In genomic region chr2:218418717-218419458, GRCh38 we compare ENCODE assay signal across 16 cellular contexts. TPM values are rescaled to one million over a fixed set of nuclear protein-coding genes. Genes with fewer than 3 reads are reported as not detected.
DNase-seq lines count a peak whose midpoint lies in the region; ATAC-seq and TF ChIP-seq lines count a peak whose summit lies in the region.
"Had no signal": no experiment of that assay in that cellular context is flagged by ENCODE, and none has a peak within 500 bp of the region (broad histone marks: within the 10 kb centered on the region; RNA-seq: fewer than 3 reads in every experiment).

TSS of gene VIL1 (plus strand) at chr2:218419123. CDS start at chr2:218423779, 4,656 bp downstream.

- in situ Hi-C loops in transverse colon (cut with MboI; ENCODE audit: low pct_ligation_motif_present in 1 of 4, low pct_unique_long_range_greater_than_20kb in 1 of 4, low sequenced_read_pairs in 3 of 4), result loop anchor here in 2 of 4 donors (10.0 kb wide), 1 partner anchor 46 kb away; no protein-coding TSS in a partner anchor

- TF ChIP-seq CTCF in transverse colon (IDR thresholded peaks at IDR 0.05), result no peak

- no peak for TF ChIP-seq EP300 in transverse colon (IDR thresholded peaks at IDR 0.05; ENCODE audit: low read depth)

- TF ChIP-seq POLR2A in transverse colon (IDR thresholded peaks at IDR 0.05), result peak; percentile 88

- no peaks in the 10 kb centered on the region for H3K9me3 ChIP-seq in transverse colon
- H3K9me3 ChIP-seq: tibial nerve had no signal

- 77 to 90% methylated on average over 2 to 8 of the region's 9 CpGs for WGBS in transverse colon (ENCODE audit: low coverage in 1 of 2), 2 donors

- peak within 1 kb of the TSS; percentile 77 to 88 (median 80) for H3K27ac ChIP-seq in transverse colon

- peak within 1 kb of the TSS in 3 of 4 donors; percentile 30 to 55 (median 44) for H3K4me3 ChIP-seq in transverse colon

- H3K36me3 ChIP-seq in transverse colon, result no peaks in the 10 kb centered on the region
- H3K36me3 ChIP-seq: tibial nerve had no signal

- peaks cover 4 to 19% (median 13%) of the 10 kb centered on the region in 4 donors for H3K4me1 ChIP-seq in transverse colon
- H3K4me1 ChIP-seq: tibial nerve had no signal

- H3K27me3 ChIP-seq in transverse colon, result no peaks in the 10 kb centered on the region
- H3K27me3 ChIP-seq: tibial nerve had no signal

- DNase-seq in NCI-H1105 treated with DMSO at 0.1 percent for 48 hours (lab: John Stamatoyannopoulos, UW) (peak; percentile 27), NCI-H1105 (lab: John Stamatoyannopoulos, UW) (no peak), NCI-H526 (lab: John Stamatoyannopoulos, UW) (peak; percentile 92 to 98), left colon (peak; percentile 94 to 96), transverse colon (peak; percentile 93), GOT3 (lab: John Stamatoyannopoulos, UW) (no peak)
- DNase-seq: 8988T; activated CD4-positive, alpha-beta T cell treated with anti-CD3 and anti-CD28 coated beads, Interleukin-2, amount 50 U/mL, for 4 hours; activated T-cell treated with anti-CD3 and anti-CD28 coated beads, Interleukin-2, amount 50 U/mL, for 48 hours; NCI-H1930 had no signal

- ATAC-seq in left colon, result peak; percentile 92
- no peak for ATAC-seq in GM18519 (IDR thresholded peaks at IDR 0.05; ENCODE audit: low FRiP score, unreplicated experiment)
- no peak for ATAC-seq in HG02610 (IDR thresholded peaks at IDR 0.05; ENCODE audit: unreplicated experiment)

- intact Hi-C loops in left colon (cut with DNase I, micrococcal nuclease), result loop anchor here in 1 of 2 donors (10.0 kb wide), 1 partner anchor 46 kb away; no protein-coding TSS in a partner anchor
- intact Hi-C loops in transverse colon (cut with DNase I; ENCODE audit: low total_unique reads), result no loop called here

RNA-seq across cellular contexts. Expression of gene VIL1, which starts in this region (rescaled TPM):
- 100 to 1,000 TPM; 441 to 488 TPM for total RNA-seq in left colon
- total RNA-seq in transverse colon, result 100 to 1,000 TPM; 177 to 541 (median 285) TPM
- total RNA-seq: epithelial cell of proximal tubule, G401, kidney epithelial cell, tibial nerve had no signal

Comparison
In these comparisons a context has a peak if more than half of its experiments do, and no peak if none do; other contexts are left out.
1. DNase-seq: peak in NCI-H1105 treated with DMSO at 0.1 percent for 48 hours (single experiment), NCI-H526 (2 of 2), left colon (2 of 2) and transverse colon (single experiment); none in NCI-H1105 (single experiment) and GOT3 (single experiment).